Comparison of ENCODE assay signal across 1 cellular context in genomic region chr12:39332661-39333175, GRCh38.
TF ChIP-seq lines count a peak whose summit lies in the region.

No MANE protein-coding gene starts in this region.

TF ChIP-seq in K562, 482 proteins besides CTCF, POLR2A, EP300 and RAD21 (continued from another document):
- no peak for TF ChIP-seq REST (CRISPR knock-in tag; IDR thresholded peaks at IDR 0.05; ENCODE audit: low read depth)
- no peak for TF ChIP-seq MAFF (IDR thresholded peaks at IDR 0.05; ENCODE audit: low read length)
- TF ChIP-seq CHD7 (IDR thresholded peaks at IDR 0.05; ENCODE audit: low read depth, low read length) = no peak
- no peak for TF ChIP-seq TEAD4 (IDR thresholded peaks at IDR 0.05; ENCODE audit: low read length)
- no peak for TF ChIP-seq TEAD4 (CRISPR knock-in tag; IDR thresholded peaks at IDR 0.05; ENCODE audit: borderline replicate concordance)
- TF ChIP-seq KAT7 (CRISPR knock-in tag; IDR thresholded peaks at IDR 0.05; ENCODE audit: borderline replicate concordance) = no peak
- TF ChIP-seq NRF1 (conservative IDR thresholded peaks at IDR 0.05 in 1 of 2, IDR thresholded peaks at IDR 0.05 in 1 of 2) = no peak
- TF ChIP-seq ZNF780A (CRISPR knock-in tag; IDR thresholded peaks at IDR 0.05) = no peak
- no peak for TF ChIP-seq ZBED1 (IDR thresholded peaks at IDR 0.05)
- no peak for TF ChIP-seq SOX6 (IDR thresholded peaks at IDR 0.05)
- no peak for TF ChIP-seq ILK (tag; IDR thresholded peaks at IDR 0.05; ENCODE audit: borderline replicate concordance, low read depth)
- TF ChIP-seq NFYB (IDR thresholded peaks at IDR 0.05; ENCODE audit: extremely low read depth, insufficient read length) = no peak
